Comparison of ENCODE assay signal across 12 cellular contexts in the genomic region with DNA sequence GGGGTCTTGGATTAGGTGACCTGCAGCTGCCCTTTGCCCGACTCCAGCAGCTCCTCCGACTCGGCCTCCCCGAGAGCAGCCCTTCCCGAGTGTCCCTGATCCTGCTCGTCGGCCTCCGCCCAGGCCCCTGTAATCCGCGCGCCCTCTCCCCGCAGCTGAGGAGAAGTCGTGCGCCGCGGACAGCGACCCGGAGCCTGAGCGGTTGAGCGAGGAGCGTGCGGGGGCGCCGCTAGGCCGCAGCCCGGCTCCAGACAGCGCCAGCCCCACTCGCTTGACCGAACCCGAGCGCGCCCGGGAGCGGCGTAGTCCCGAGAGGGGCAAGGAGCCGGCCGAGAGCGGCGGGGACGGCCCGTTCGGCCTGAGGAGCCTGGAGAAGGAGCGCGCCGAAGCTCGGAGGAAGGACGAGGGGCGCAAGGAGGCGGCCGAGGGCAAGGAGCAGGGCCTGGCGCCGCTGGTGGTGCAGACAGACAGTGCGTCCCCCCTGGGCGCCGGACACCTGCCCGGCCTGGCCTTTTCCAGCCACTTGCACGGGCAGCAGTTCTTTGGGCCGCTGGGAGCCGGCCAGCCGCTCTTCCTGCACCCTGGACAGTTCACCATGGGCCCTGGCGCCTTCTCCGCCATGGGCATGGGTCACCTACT. TPM values are rescaled to one million over a fixed set of nuclear protein-coding genes. Genes with fewer than 3 reads are reported as not detected.
DNase-seq lines count a peak whose midpoint lies in the region; ATAC-seq and TF ChIP-seq lines count a peak whose summit lies in the region.
"Had no signal": no experiment of that assay in that cellular context is flagged by ENCODE, and none has a peak within 500 bp of the region (broad histone marks: within the 10 kb centered on the region; RNA-seq: fewer than 3 reads in every experiment).

No MANE protein-coding gene starts in this region.

- no peak overlapping the region for H3K27ac Mint-ChIP-seq in stimulated activated effector memory CD8-positive, alpha-beta T cell treated with anti-CD3 and anti-CD28 coated beads, Interleukin-12 subunit alpha, Interleukin-12 subunit beta, amount 100 ng/mL, for 72 hours

- H3K9me3 ChIP-seq in ascending aorta (no peaks in the 10 kb centered on the region), iPS-18c (ENCODE audit: control insufficient read depth, insufficient read depth, low read length) (peaks cover 10% of the 10 kb centered on the region)

- no peak for DNase-seq in HFF-Myc (ENCODE audit: extremely low read depth, low read depth)
- DNase-seq in ascending aorta (ENCODE audit: low spot score in 2 of 2), result no peak
- DNase-seq in stimulated activated effector memory CD8-positive, alpha-beta T cell treated with anti-CD3 and anti-CD28 coated beads, Interleukin-12 subunit alpha, Interleukin-12 subunit beta, amount 100 ng/mL, for 72 hours (ENCODE audit: low spot score in 2 of 2), result peak in 1 of 2 donors; percentile 64
- DNase-seq in effector CD8-positive, alpha-beta T cell (lab: John Stamatoyannopoulos, UW), result no peak
- DNase-seq in dedifferentiated amniotic fluid mesenchymal stem cell (ENCODE audit: extremely low spot score), result no peak
- DNase-seq in OCI-M2 (lab: John Stamatoyannopoulos, UW; ENCODE audit: unreplicated experiment), result no peak
- DNase-seq: activated CD4-positive, alpha-beta T cell treated with anti-CD3 and anti-CD28 coated beads for 48 hours; GF-D8 had no signal

- H3K4me3 ChIP-seq in HFF-Myc (replicated peaks; ENCODE audit: low read depth, low read length), result peak overlapping the region; percentile 60
- H3K4me3 ChIP-seq in ascending aorta, result peak overlapping the region in 1 of 2 donors; percentile 83
- peak overlapping the region; percentile 21; the same call in 1 of the 2 replicates for H3K4me3 ChIP-seq in iPS-18c (ENCODE audit: insufficient read depth, low read depth, low read length)

- no peaks in the 10 kb centered on the region for H3K9me3 Mint-ChIP-seq in stimulated activated effector memory CD8-positive, alpha-beta T cell treated with anti-CD3 and anti-CD28 coated beads, Interleukin-12 subunit alpha, Interleukin-12 subunit beta, amount 100 ng/mL, for 72 hours

- no peak for ATAC-seq in stimulated activated effector memory CD8-positive, alpha-beta T cell treated with anti-CD3 and anti-CD28 coated beads, Interleukin-12 subunit alpha, Interleukin-12 subunit beta, amount 100 ng/mL, for 72 hours
- no peak for ATAC-seq in GM19023 (IDR thresholded peaks at IDR 0.05; ENCODE audit: unreplicated experiment)

- peaks cover 0 to 42% of the 10 kb centered on the region in 2 donors for H3K4me1 ChIP-seq in ascending aorta

- peak overlapping the region; percentile 16 to 92 for H3K27ac ChIP-seq in ascending aorta

- no peaks in the 10 kb centered on the region for H3K36me3 Mint-ChIP-seq in stimulated activated effector memory CD8-positive, alpha-beta T cell treated with anti-CD3 and anti-CD28 coated beads, Interleukin-12 subunit alpha, Interleukin-12 subunit beta, amount 100 ng/mL, for 72 hours
- H3K36me3 Mint-ChIP-seq: brain had no signal

- TF ChIP-seq CTCF in HFF-Myc (IDR thresholded peaks at IDR 0.05; ENCODE audit: low read depth, low read length, missing control alignments) (no peak), ascending aorta (IDR thresholded peaks at IDR 0.05) (no peak)

- no peaks in the 10 kb centered on the region for H3K27me3 ChIP-seq in ascending aorta

- peaks cover 14 to 31% of the 10 kb centered on the region in 2 donors for H3K36me3 ChIP-seq in ascending aorta

- peaks cover 41% of the 10 kb centered on the region for H3K4me1 Mint-ChIP-seq in stimulated activated effector memory CD8-positive, alpha-beta T cell treated with anti-CD3 and anti-CD28 coated beads, Interleukin-12 subunit alpha, Interleukin-12 subunit beta, amount 100 ng/mL, for 72 hours

- intact Hi-C loops in ascending aorta (cut with DNase I), result loop anchor here (5.0 kb wide), 1 partner anchor 403 kb away; no protein-coding TSS in a partner anchor

- H3K4me3 Mint-ChIP-seq in stimulated activated effector memory CD8-positive, alpha-beta T cell treated with anti-CD3 and anti-CD28 coated beads, Interleukin-12 subunit alpha, Interleukin-12 subunit beta, amount 100 ng/mL, for 72 hours, result peak overlapping the region; percentile 61

RNA-seq across cellular contexts. Expression of gene TBX2, which starts 5.5 kb away (rescaled TPM):
- 100 TPM for total RNA-seq in ascending aorta

RNA-seq across cellular contexts. Expression of gene TBX4, which starts 47.1 kb away (rescaled TPM):
- not detected for total RNA-seq in ascending aorta
- total RNA-seq: renal cortical epithelial cell had no signal
